In the genomic region with DNA sequence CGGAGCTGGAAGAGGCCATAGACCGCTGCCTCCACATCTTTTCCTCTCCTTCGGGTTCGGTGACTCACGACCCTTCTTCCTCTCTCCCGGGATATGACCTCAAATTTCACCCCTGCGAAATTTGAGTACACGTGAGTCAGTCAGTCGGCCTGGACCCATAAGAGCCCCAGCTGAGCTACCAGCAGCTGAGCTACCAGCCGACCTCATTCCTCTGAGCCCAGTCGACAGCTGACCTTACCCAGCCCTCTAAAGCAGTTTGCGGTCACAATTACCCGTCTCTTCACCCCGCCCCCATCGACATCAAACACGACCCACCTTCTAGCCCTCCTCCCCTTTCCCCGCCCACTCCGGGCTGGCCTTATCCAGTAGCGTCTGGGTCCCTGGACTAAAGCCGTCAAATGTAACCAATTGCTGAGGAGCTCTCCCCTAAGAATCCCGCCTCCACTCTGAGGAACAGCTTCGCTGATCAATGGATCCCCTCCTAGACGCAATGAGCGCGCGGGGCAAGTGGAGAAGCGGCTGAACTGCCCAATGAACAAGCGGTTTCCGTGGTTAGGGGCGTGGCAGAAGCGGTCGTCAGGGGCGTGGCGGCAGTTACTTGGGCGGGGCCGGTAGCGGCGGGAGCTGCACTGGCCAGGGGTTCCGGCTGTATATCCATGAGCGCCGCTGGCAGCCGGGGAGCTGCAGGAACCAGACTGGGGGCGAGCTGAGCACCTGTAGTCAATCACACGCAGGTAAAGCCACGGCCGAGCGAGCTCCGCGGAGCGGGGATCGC, we compare ENCODE assay signal across 8 cellular contexts.
A peak's percentile ranks its signal among the peaks of the same experiment; 100 is the strongest.
DNase-seq lines count a peak whose midpoint lies in the region; ATAC-seq and TF ChIP-seq lines count a peak whose summit lies in the region.

A gene with protein sequence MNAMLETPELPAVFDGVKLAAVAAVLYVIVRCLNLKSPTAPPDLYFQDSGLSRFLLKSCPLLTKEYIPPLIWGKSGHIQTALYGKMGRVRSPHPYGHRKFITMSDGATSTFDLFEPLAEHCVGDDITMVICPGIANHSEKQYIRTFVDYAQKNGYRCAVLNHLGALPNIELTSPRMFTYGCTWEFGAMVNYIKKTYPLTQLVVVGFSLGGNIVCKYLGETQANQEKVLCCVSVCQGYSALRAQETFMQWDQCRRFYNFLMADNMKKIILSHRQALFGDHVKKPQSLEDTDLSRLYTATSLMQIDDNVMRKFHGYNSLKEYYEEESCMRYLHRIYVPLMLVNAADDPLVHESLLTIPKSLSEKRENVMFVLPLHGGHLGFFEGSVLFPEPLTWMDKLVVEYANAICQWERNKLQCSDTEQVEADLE (plus strand): TSS at position 627 of the 775 bp plus-strand sequence. CDS start 27,872 bp downstream, outside the sequence.

- DNase-seq in AG09319 (ENCODE audit: extremely low read depth, low read depth) (peak; percentile 100), NCI-H446 treated with DMSO at 0.1 percent for 48 hours (lab: John Stamatoyannopoulos, UW) (peak; percentile 99), cerebellar cortex (ENCODE audit: low spot score) (peak; percentile 100), islet precursor cell (peak; percentile 100)
- DNase-seq in stimulated activated CD4-positive, alpha-beta T cell treated with anti-CD3 and anti-CD28 coated beads, Interleukin-15, amount 100 ng/mL, for 1 hour (ENCODE audit: low read depth in 1 of 2, low spot score in 1 of 2), result peak; percentile 94 to 95

- TF ChIP-seq CTCF in AG09319 (IDR thresholded peaks at IDR 0.05; ENCODE audit: low read depth, low read length), result no peak

- ATAC-seq in GM19035 (IDR thresholded peaks at IDR 0.05; ENCODE audit: unreplicated experiment) (peak; percentile 91), HG03354 (IDR thresholded peaks at IDR 0.05; ENCODE audit: poor library complexity, severe bottlenecking, unreplicated experiment) (peak; percentile 96)
- ATAC-seq in activated CD4-positive, CD25-positive, alpha-beta regulatory T cell treated with anti-CD3 and anti-CD28 coated beads, Interleukin-2, amount 50 U/mL, for 24 hours, result peak; percentile 97 to 98

Comparison
In these comparisons a context has a peak if more than half of its experiments do, and no peak if none do; other contexts are left out.
1. Peak in every context shown above with its lines: DNase-seq and ATAC-seq.